Comparison of ENCODE assay signal across 12 cellular contexts in genomic region chr15:89104172-89104564, GRCh38. TPM values are rescaled to one million over a fixed set of nuclear protein-coding genes. Genes with fewer than 3 reads are reported as not detected.
DNase-seq lines count a peak whose midpoint lies in the region; ATAC-seq lines count a peak whose summit lies in the region.
"Had no signal": no experiment of that assay in that cellular context is flagged by ENCODE, and none has a peak within 500 bp of the region (broad histone marks: within the 10 kb centered on the region; RNA-seq: fewer than 3 reads in every experiment).

No MANE protein-coding gene starts in this region.

- H3K9me3 Mint-ChIP-seq in activated naive CD4-positive, alpha-beta T cell treated with anti-CD3 and anti-CD28 coated beads, Interleukin-2, amount 50 U/mL, for 72 hours, result no peaks in the 10 kb centered on the region
- no peaks in the 10 kb centered on the region for H3K9me3 Mint-ChIP-seq in activated naive CD8-positive, alpha-beta T cell treated with anti-CD3 and anti-CD28 coated beads for 36 hours
- H3K9me3 Mint-ChIP-seq: stimulated activated naive CD8-positive, alpha-beta T cell treated with anti-CD3 and anti-CD28 coated beads, Interleukin-15, Interleukin-2, amounts not matched to agents 100 ng/mL and 50 ng/mL, for 24 hours had no signal

- in situ Hi-C loops in ACHN (cut with HindIII; ENCODE audit: low pct_ligation_motif_present, low pct_unique_long_range_greater_than_20kb, low sequenced_read_pairs), result no loop called here

- peaks cover 0 to 9% of the 10 kb centered on the region in 2 donors for H3K36me3 Mint-ChIP-seq in activated naive CD4-positive, alpha-beta T cell treated with anti-CD3 and anti-CD28 coated beads, Interleukin-2, amount 50 U/mL, for 72 hours
- peaks cover 12% of the 10 kb centered on the region for H3K36me3 Mint-ChIP-seq in activated naive CD8-positive, alpha-beta T cell treated with anti-CD3 and anti-CD28 coated beads for 36 hours

- peak overlapping the region; percentile 77 for H3K9ac ChIP-seq in adipocyte (ENCODE audit: low read length)

- H3K27me3 ChIP-seq in adipocyte (replicated peaks; ENCODE audit: control insufficient read depth, insufficient read depth, low read length), result no peaks in the 10 kb centered on the region

- peaks cover 71% of the 10 kb centered on the region for H3K4me1 ChIP-seq in adipocyte (ENCODE audit: control insufficient read depth, insufficient read depth, low read length)

- peak overlapping the region; percentile 61 for H3K4me3 ChIP-seq in adipocyte (ENCODE audit: low read length)

- H3K4me3 Mint-ChIP-seq in activated naive CD8-positive, alpha-beta T cell treated with anti-CD3 and anti-CD28 coated beads for 36 hours, result no peak overlapping the region
- H3K4me3 Mint-ChIP-seq: stimulated activated naive CD8-positive, alpha-beta T cell treated with anti-CD3 and anti-CD28 coated beads, Interleukin-15, Interleukin-2, amounts not matched to agents 100 ng/mL and 50 ng/mL, for 24 hours had no signal

- no peak for ATAC-seq in activated naive CD4-positive, alpha-beta T cell treated with anti-CD3 and anti-CD28 coated beads, Interleukin-2, amount 50 U/mL, for 72 hours

- no peaks in the 10 kb centered on the region for H3K27me3 Mint-ChIP-seq in activated naive CD8-positive, alpha-beta T cell treated with anti-CD3 and anti-CD28 coated beads for 36 hours
- H3K27me3 Mint-ChIP-seq: stimulated activated naive CD8-positive, alpha-beta T cell treated with anti-CD3 and anti-CD28 coated beads, Interleukin-15, Interleukin-2, amounts not matched to agents 100 ng/mL and 50 ng/mL, for 24 hours had no signal

- peaks cover 9% of the 10 kb centered on the region for H3K36me3 ChIP-seq in adipocyte (ENCODE audit: control insufficient read depth, insufficient read depth, low read length, severe bottlenecking)

- H3K27ac Mint-ChIP-seq in activated naive CD4-positive, alpha-beta T cell treated with anti-CD3 and anti-CD28 coated beads, Interleukin-2, amount 50 U/mL, for 72 hours, result no peak overlapping the region
- no peak overlapping the region for H3K27ac Mint-ChIP-seq in activated naive CD8-positive, alpha-beta T cell treated with anti-CD3 and anti-CD28 coated beads for 36 hours
- H3K27ac Mint-ChIP-seq: stimulated activated naive CD8-positive, alpha-beta T cell treated with anti-CD3 and anti-CD28 coated beads, Interleukin-15, Interleukin-2, amounts not matched to agents 100 ng/mL and 50 ng/mL, for 24 hours had no signal

- peaks cover 25% of the 10 kb centered on the region for H3K4me1 Mint-ChIP-seq in activated naive CD8-positive, alpha-beta T cell treated with anti-CD3 and anti-CD28 coated beads for 36 hours

- DNase-seq in ACHN (peak; percentile 33), adipocyte (ENCODE audit: low read depth) (no peak), glomerular visceral epithelial cell (ENCODE audit: extremely low spot score) (peak; percentile 83), posterior vena cava (ENCODE audit: low spot score) (peak; percentile 82), NCI-H1048 (lab: John Stamatoyannopoulos, UW) (no peak)
- DNase-seq in activated naive CD4-positive, alpha-beta T cell treated with anti-CD3 and anti-CD28 coated beads, Interleukin-2, amount 50 U/mL, for 72 hours (ENCODE audit: low spot score in 2 of 2), result no peak
- DNase-seq in activated effector memory CD4-positive, alpha-beta T cell treated with Interleukin-2 at 50 U/mL for 16 hours, result no peak
- no peak for DNase-seq in activated naive CD8-positive, alpha-beta T cell treated with anti-CD3 and anti-CD28 coated beads for 36 hours
- DNase-seq: activated CD8-positive, alpha-beta memory T cell treated with anti-CD3 and anti-CD28 coated beads for 24 hours; midbrain; NCI-H526 treated with DMSO at 0.1 percent for 48 hours had no signal

- no peaks in the 10 kb centered on the region for H3K9me3 ChIP-seq in adipocyte (ENCODE audit: control insufficient read depth, low read length)

- intact Hi-C loops in posterior vena cava (cut with DNase I), result no loop called here

RNA-seq across cellular contexts. Expression of gene ABHD2, which starts 15.9 kb away (rescaled TPM):
- 100 to 1,000 TPM in 1 of 2 donors, 10 to 100 TPM in 1; 88.7 to 142 TPM for total RNA-seq in posterior vena cava
- total RNA-seq in activated naive CD4-positive, alpha-beta T cell treated with anti-CD3 and anti-CD28 coated beads, Interleukin-2, amount 50 U/mL, for 72 hours, result 10 to 100 TPM; 44.9 to 52.3 TPM
- total RNA-seq in activated naive CD8-positive, alpha-beta T cell treated with anti-CD3 and anti-CD28 coated beads for 36 hours, result 10 to 100 TPM; 47.6 to 49.2 TPM

Comparison
In these comparisons a context has a peak if more than half of its experiments do, and no peak if none do; other contexts are left out.
1. DNase-seq: peak in ACHN (single experiment), glomerular visceral epithelial cell (single experiment) and posterior vena cava (single experiment); none in adipocyte (single experiment), NCI-H1048 (single experiment), activated naive CD4-positive, alpha-beta T cell treated with anti-CD3 and anti-CD28 coated beads, Interleukin-2, amount 50 U/mL, for 72 hours (0 of 2), activated effector memory CD4-positive, alpha-beta T cell treated with Interleukin-2 at 50 U/mL for 16 hours (single experiment) and activated naive CD8-positive, alpha-beta T cell treated with anti-CD3 and anti-CD28 coated beads for 36 hours (single experiment).